24 cellular contexts compared by ENCODE assay signal in the genomic region with DNA sequence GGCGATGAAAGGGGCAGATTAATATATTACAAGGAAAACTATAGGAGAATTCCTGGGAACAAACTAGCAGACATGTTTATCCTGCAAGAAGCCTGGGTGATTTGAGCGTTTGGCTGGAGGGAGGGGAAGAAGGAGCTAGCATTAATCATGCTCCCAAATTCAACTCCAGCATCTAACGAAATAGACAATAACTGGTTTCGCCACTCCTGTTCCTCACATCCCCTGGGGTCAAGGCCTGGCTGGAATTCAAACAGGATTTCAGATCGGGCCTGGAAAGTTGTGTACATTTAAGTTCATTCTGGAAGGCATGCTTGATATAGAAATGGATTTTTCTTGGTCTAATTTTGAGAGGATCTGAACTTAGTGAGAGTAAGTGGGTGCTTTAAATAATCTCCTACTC.
"Had no signal": no experiment of that assay in that cellular context is flagged by ENCODE, and none has a peak within 500 bp of the region (broad histone marks: within the 10 kb centered on the region; RNA-seq: fewer than 3 reads in every experiment).

No MANE protein-coding gene starts in this region.

- H3K4me1 ChIP-seq: spleen had no signal

- H3K27me3 Mint-ChIP-seq: activated CD4-positive, alpha-beta T cell treated with anti-CD3 and anti-CD28 coated beads, Interleukin-2, amount 10 ng/mL, durations not matched to agents 7 days and 5 days; activated naive CD4-positive, alpha-beta T cell treated with anti-CD3 and anti-CD28 coated beads, Interleukin-2, amount 50 U/mL, for 24 hours; central memory CD8-positive, alpha-beta T cell; naive B cell had no signal

- H3K4me1 Mint-ChIP-seq: activated CD4-positive, alpha-beta T cell treated with anti-CD3 and anti-CD28 coated beads, Interleukin-2, amount 10 ng/mL, durations not matched to agents 7 days and 5 days; activated naive CD4-positive, alpha-beta T cell treated with anti-CD3 and anti-CD28 coated beads, Interleukin-2, amount 50 U/mL, for 24 hours; naive B cell; T-cell had no signal

- H3K27me3 ChIP-seq: spleen, testis, upper lobe of left lung had no signal

- H3K36me3 Mint-ChIP-seq: activated naive CD4-positive, alpha-beta T cell treated with anti-CD3 and anti-CD28 coated beads, Interleukin-2, amount 50 U/mL, for 24 hours; T-cell had no signal

- H3K9me3 Mint-ChIP-seq: activated CD4-positive, alpha-beta T cell treated with anti-CD3 and anti-CD28 coated beads, Interleukin-2, amount 10 ng/mL, durations not matched to agents 7 days and 5 days; central memory CD8-positive, alpha-beta T cell; endodermal cell had no signal

- H3K27ac Mint-ChIP-seq: activated CD4-positive, alpha-beta T cell treated with anti-CD3 and anti-CD28 coated beads, Interleukin-2, amount 10 ng/mL, durations not matched to agents 7 days and 5 days; activated CD8-positive, alpha-beta T cell treated with anti-CD3 and anti-CD28 coated beads, Interleukin-2, amount 10 ng/mL, durations not matched to agents 7 days and 5 days; activated naive CD4-positive, alpha-beta T cell treated with anti-CD3 and anti-CD28 coated beads, Interleukin-2, amount 50 U/mL, for 24 hours; endodermal cell; T-cell; T-helper 2 cell treated with Interferon-gamma antibody and Interleukin-4, amounts not matched to agents 5 μg/mL and 100 μg/mL, for 36 hours had no signal

- H3K4me3 ChIP-seq: spleen, testis, upper lobe of left lung had no signal

- H3K9me3 ChIP-seq: spleen, testis, upper lobe of left lung had no signal

- ATAC-seq: activated CD8-positive, alpha-beta T cell treated with anti-CD3 and anti-CD28 coated beads, Interleukin-2, amount 10 ng/mL, durations not matched to agents 7 days and 5 days; SK-N-SH treated with all-trans-retinoic acid at 6 μM for 48 hours; T-cell had no signal

- DNase-seq: activated CD4-positive, alpha-beta T cell treated with anti-CD3 and anti-CD28 coated beads, Interleukin-2, amount 10 ng/mL, durations not matched to agents 7 days and 5 days; activated CD4-positive, CD25-positive, alpha-beta regulatory T cell treated with anti-CD3 and anti-CD28 coated beads, Interleukin-2, amount 50 U/mL, for 72 hours; activated CD8-positive, alpha-beta T cell treated with anti-CD3 and anti-CD28 coated beads, Interleukin-2, amount 10 ng/mL, durations not matched to agents 7 days and 5 days; activated gamma-delta T cell treated with Interleukin-2 at 50 U/mL for 16 hours; endodermal cell; foreskin melanocyte; glutamatergic neuron; hippocampal formation; mesendoderm; naive B cell; occipital lobe; spleen; stimulated activated CD4-positive, alpha-beta T cell treated with anti-CD3 and anti-CD28 coated beads, Interleukin-4, amount 100 ng/mL, for 1 hour; stimulated activated naive CD4-positive, alpha-beta T cell; T-cell; testis; upper lobe of left lung had no signal

- H3K36me3 ChIP-seq: spleen, upper lobe of left lung had no signal

- H3K27ac ChIP-seq: epithelial cell of prostate, spleen, testis, VCaP had no signal

- H3K4me3 Mint-ChIP-seq: activated CD4-positive, alpha-beta T cell treated with anti-CD3 and anti-CD28 coated beads, Interleukin-2, amount 10 ng/mL, durations not matched to agents 7 days and 5 days; activated CD8-positive, alpha-beta T cell treated with anti-CD3 and anti-CD28 coated beads, Interleukin-2, amount 10 ng/mL, durations not matched to agents 7 days and 5 days; activated naive CD4-positive, alpha-beta T cell treated with anti-CD3 and anti-CD28 coated beads, Interleukin-2, amount 50 U/mL, for 24 hours; central memory CD8-positive, alpha-beta T cell; endodermal cell; neural crest cell; T-cell; T-helper 2 cell treated with Interferon-gamma antibody and Interleukin-4, amounts not matched to agents 5 μg/mL and 100 μg/mL, for 36 hours had no signal
